Comparison of ENCODE assay signal across 8 cellular contexts in the genomic region with DNA sequence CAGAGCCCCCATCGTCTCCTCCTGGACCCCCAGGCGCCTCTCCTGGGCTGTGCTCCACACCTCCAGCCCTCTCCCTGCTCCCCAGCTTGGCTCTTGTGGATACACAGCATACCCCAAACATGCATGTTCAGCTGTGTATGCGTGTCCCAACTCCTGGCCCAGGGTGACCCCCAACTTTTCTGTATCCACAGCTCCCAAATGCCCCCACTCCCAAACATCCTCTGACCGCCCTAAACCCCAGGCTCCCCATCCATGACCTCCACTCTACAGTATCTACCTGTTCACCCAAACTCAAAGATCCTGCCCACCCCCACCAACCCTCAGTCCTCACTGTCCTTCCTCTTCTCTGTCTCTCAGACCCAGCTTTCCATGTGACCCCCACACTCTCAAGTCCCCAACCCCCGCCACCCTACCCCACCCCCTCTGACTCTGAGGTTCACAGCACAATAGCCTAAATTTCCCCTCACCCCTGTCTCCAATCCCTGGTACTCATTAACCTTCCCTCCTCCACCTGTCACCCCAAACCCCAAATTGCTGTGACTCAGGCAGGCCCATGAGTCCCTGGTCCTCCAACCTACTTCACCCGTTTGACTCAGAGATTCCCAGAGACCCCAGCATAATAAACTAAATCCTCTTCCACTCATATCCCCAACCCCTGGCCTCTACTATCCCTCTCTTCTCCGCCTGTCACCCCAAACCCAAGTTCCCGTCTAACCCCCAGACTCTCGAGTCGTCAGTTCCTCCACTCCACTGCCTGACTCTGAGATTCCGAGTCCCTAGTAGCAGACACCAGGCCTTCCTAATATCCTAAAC. TPM values are rescaled to one million over a fixed set of nuclear protein-coding genes. Genes with fewer than 3 reads are reported as not detected.
DNase-seq lines count a peak whose midpoint lies in the region; TF ChIP-seq lines count a peak whose summit lies in the region.

No MANE protein-coding gene starts in this region.

- H3K9ac ChIP-seq in mucosa of rectum (ENCODE audit: low read depth in 1 of 2, low read length in 2 of 2) = peak overlapping the region; percentile 88 to 94

- peaks cover 14 to 16% of the 10 kb centered on the region in 2 donors for H3K36me3 ChIP-seq in mucosa of rectum (ENCODE audit: control insufficient read depth in 2 of 2, insufficient read depth in 2 of 2, low read length in 2 of 2)

- H3K4me1 Mint-ChIP-seq in IgD-negative memory B cell = peaks cover 31 to 47% (median 39%) of the 10 kb centered on the region in 3 donors

- peak overlapping the region; percentile 96 to 99 (median 98) for H3K4me3 Mint-ChIP-seq in IgD-negative memory B cell

- TF ChIP-seq CTCF in 22Rv1 (IDR thresholded peaks at IDR 0.05) = no peak

- H3K9me3 ChIP-seq in mucosa of rectum (ENCODE audit: control insufficient read depth in 2 of 2, low read length in 2 of 2) = no peaks in the 10 kb centered on the region

- H3K27ac Mint-ChIP-seq in IgD-negative memory B cell = peak overlapping the region; percentile 84 to 100 (median 99)

- H3K27me3 Mint-ChIP-seq in IgD-negative memory B cell = no peaks in the 10 kb centered on the region

- H3K36me3 Mint-ChIP-seq in IgD-negative memory B cell = peaks cover 8% of the 10 kb centered on the region

- H3K27ac ChIP-seq in 22Rv1 (peak overlapping the region; percentile 99), caudate nucleus (ENCODE audit: low read depth, low read length) (peak overlapping the region; percentile 95), mucosa of rectum (ENCODE audit: low read depth in 2 of 2, low read length in 2 of 2) (peak overlapping the region; percentile 91 to 100)

- H3K4me3 ChIP-seq in mucosa of rectum (ENCODE audit: low read length in 2 of 2) = peak overlapping the region; percentile 81 to 93

- H3K9me3 Mint-ChIP-seq in IgD-negative memory B cell = no peaks in the 10 kb centered on the region

- DNase-seq in caudate nucleus (lab: John Stamatoyannopoulos, UW) (no peak), GDM1 (lab: John Stamatoyannopoulos, UW) (no peak), mesenteric fat pad (ENCODE audit: low spot score) (no peak), NCI-H510A (lab: John Stamatoyannopoulos, UW) (no peak), GM19238 (ENCODE audit: insufficient read length, low spot score) (no peak)

- H3K27me3 ChIP-seq in mucosa of rectum (ENCODE audit: control insufficient read depth in 2 of 2, insufficient read depth in 2 of 2, low read length in 2 of 2) = no peaks in the 10 kb centered on the region

- peaks cover 49% of the 10 kb centered on the region in 2 donors for H3K4me1 ChIP-seq in mucosa of rectum (ENCODE audit: control insufficient read depth in 2 of 2, insufficient read depth in 2 of 2, low read length in 2 of 2)

RNA-seq across cellular contexts. Expression of a gene that starts 1.0 kb away (rescaled TPM):
- 10.0 TPM for polyA plus RNA-seq in IgD-negative memory B cell
- total RNA-seq in mesenteric fat pad = 69.4 TPM

RNA-seq across cellular contexts. Expression of a gene that starts 2.6 kb away (rescaled TPM):
- 160 TPM for polyA plus RNA-seq in IgD-negative memory B cell
- total RNA-seq in mesenteric fat pad = 116 TPM

RNA-seq across cellular contexts. Expression of a gene that starts 13.6 kb away (rescaled TPM):
- 38.9 TPM for polyA plus RNA-seq in IgD-negative memory B cell
- total RNA-seq in mesenteric fat pad = 185 TPM

RNA-seq across cellular contexts. Expression of a gene that starts 15.7 kb away (rescaled TPM):
- 11.5 TPM for polyA plus RNA-seq in IgD-negative memory B cell
- total RNA-seq in mesenteric fat pad = 16.2 TPM

RNA-seq across cellular contexts. Expression of a gene that starts 37.8 kb away (rescaled TPM):
- polyA plus RNA-seq in IgD-negative memory B cell = 7.6 TPM
- total RNA-seq in mesenteric fat pad = 11.8 TPM
